In genomic region chr15:90620379-90621134, GRCh38 we compare ENCODE assay signal across 10 cellular contexts.
DNase-seq lines count a peak whose midpoint lies in the region; ATAC-seq, FAIRE-seq and TF ChIP-seq lines count a peak whose summit lies in the region.
"Had no signal": no experiment of that assay in that cellular context is flagged by ENCODE, and none has a peak within 500 bp of the region (broad histone marks: within the 10 kb centered on the region; RNA-seq: fewer than 3 reads in every experiment).

No MANE protein-coding gene starts in this region.

- H3K79me2 ChIP-seq in OCI-LY1 (ENCODE audit: insufficient read depth, low read length), result no peaks in the 10 kb centered on the region
- H3K79me2 ChIP-seq in K562 (ENCODE audit: control insufficient read depth, insufficient read depth, low read length), result no peaks in the 10 kb centered on the region

- no peaks in the 10 kb centered on the region for H3F3A ChIP-seq in OCI-LY1 (ENCODE audit: insufficient read depth, low read length)

- H3K4me1 ChIP-seq in OCI-LY1 (ENCODE audit: insufficient read depth, low read length, severe bottlenecking) (peaks cover 14% of the 10 kb centered on the region), K562 (replicated peaks in 1 of 2; ENCODE audit: control insufficient read depth in 2 of 2, insufficient read depth in 2 of 2, low read length in 2 of 2) (peaks cover 16 to 35% of the 10 kb centered on the region in 2 experiments), HAP-1 (no peaks in the 10 kb centered on the region)

- H3K9me2 ChIP-seq in OCI-LY1 (ENCODE audit: low read depth, low read length), result no peaks in the 10 kb centered on the region

- TF ChIP-seq CTCF in GM10248 (IDR thresholded peaks at IDR 0.05; ENCODE audit: control extremely low read depth, extremely low read depth, low read depth, missing control alignments) (no peak), OCI-LY1 (IDR thresholded peaks at IDR 0.05; ENCODE audit: low read length) (no peak), K562 (IDR thresholded peaks at IDR 0.05 in 2 of 3, conservative IDR thresholded peaks at IDR 0.05 in 1 of 3; ENCODE audit: insufficient read depth in 2 of 3, low read depth in 1 of 3, low read length in 3 of 3) (no peak)

- no peak overlapping the region for H3K4me3 ChIP-seq in OCI-LY1 (ENCODE audit: low read depth, low read length, poor library complexity, severe bottlenecking)
- H3K4me3 ChIP-seq in K562, result no peak overlapping the region
- H3K4me3 ChIP-seq in HAP-1, result no peak overlapping the region
- H3K4me3 ChIP-seq: psoas muscle had no signal

- POLR2A ChIA-PET in GM10248 (lab: Yijun Ruan, JAX) (no interaction called here), K562 (lab: Yijun Ruan, JAX) (interaction anchor here (1.3 kb wide), 1 partner anchor 22 kb away, joined by 3 read pairs; no protein-coding TSS in a partner anchor)

- H3K36me3 ChIP-seq in OCI-LY1 (ENCODE audit: insufficient read depth, low read length) (no peaks in the 10 kb centered on the region), K562 (ENCODE audit: control insufficient read depth, insufficient read depth, low read length) (peaks cover 32% of the 10 kb centered on the region), HAP-1 (replicated peaks) (peaks cover 12% of the 10 kb centered on the region)

- no peaks in the 10 kb centered on the region for H3K9me3 ChIP-seq in OCI-LY1 (ENCODE audit: low read length)
- no peaks in the 10 kb centered on the region for H3K9me3 ChIP-seq in K562 (replicated peaks; ENCODE audit: control insufficient read depth, insufficient read depth, low read depth, low read length)
- H3K9me3 ChIP-seq in HAP-1, result no peaks in the 10 kb centered on the region
- H3K9me3 ChIP-seq: psoas muscle had no signal

- FAIRE-seq in K562 (lab: Jason Lieb, UNC), result peak; percentile 84

- ATAC-seq in GM21786 (IDR thresholded peaks at IDR 0.05; ENCODE audit: unreplicated experiment) (peak; percentile 71), K562 (peak; percentile 87)
- ATAC-seq: psoas muscle had no signal

- H3K9me1 ChIP-seq in K562 (ENCODE audit: control insufficient read depth, insufficient read depth, low read length), result no peaks in the 10 kb centered on the region

- peak; percentile 84 for DNase-seq in GM10248 (ENCODE audit: extremely low spot score)
- DNase-seq in K562 (ENCODE audit: extremely low read depth in 1 of 4, low spot score in 3 of 4), result peak; percentile 24 to 79 (median 55)
- no peak for DNase-seq in EL
- no peak for DNase-seq in HAP-1 (ENCODE audit: low spot score in 2 of 2)
- DNase-seq in glomerular visceral epithelial cell (ENCODE audit: extremely low spot score), result no peak
- no peak for DNase-seq in activated CD8-positive, alpha-beta memory T cell treated with anti-CD3 and anti-CD28 coated beads for 24 hours
- DNase-seq: psoas muscle, trophoblast cell had no signal

- TF ChIP-seq EP300 in K562 (IDR thresholded peaks at IDR 0.05; ENCODE audit: low read length), result no peak; the same call in 1 of the 2 replicates

- in situ Hi-C loops in K562 (cut with MboI) (no loop called here), HAP-1 (cut with MboI; ENCODE audit: low sequenced_read_pairs) (no loop called here)

- CTCF ChIA-PET in GM10248 (lab: Yijun Ruan, JAX) (interaction anchor here (0.8 to 2.1 kb wide), 3 partner anchors 26 to 28 kb away, joined by 3 to 8 read pairs (median 3); no protein-coding TSS in a partner anchor), K562 (lab: Yijun Ruan, JAX; ENCODE audit: low intra/inter-chr PET ratio) (no interaction called here)

- H2AFZ ChIP-seq in OCI-LY1 (ENCODE audit: low read length) (no peak overlapping the region), K562 (ENCODE audit: low read depth, low read length) (peak overlapping the region; percentile 36; the same call in 1 of the 2 replicates)

- H4K20me1 ChIP-seq in OCI-LY1 (ENCODE audit: insufficient read depth, low read length), result no peaks in the 10 kb centered on the region
- H4K20me1 ChIP-seq in K562 (replicated peaks; ENCODE audit: control insufficient read depth, insufficient read depth, low read length), result no peaks in the 10 kb centered on the region

- no peak overlapping the region for H3K9ac ChIP-seq in OCI-LY1 (ENCODE audit: low read length)
- peak overlapping the region; percentile 10 to 83 for H3K9ac ChIP-seq in K562 (ENCODE audit: insufficient read depth in 1 of 2, low read depth in 2 of 2, low read length in 2 of 2)

- no peaks in the 10 kb centered on the region for H3K27me3 ChIP-seq in OCI-LY1 (ENCODE audit: insufficient read depth, low read length)
- no peaks in the 10 kb centered on the region for H3K27me3 ChIP-seq in K562 (ENCODE audit: control insufficient read depth in 2 of 2, insufficient read depth in 2 of 2, low read length in 2 of 2)
- H3K27me3 ChIP-seq in HAP-1 (ENCODE audit: low read depth), result no peaks in the 10 kb centered on the region

- BruUV-seq in K562 (replicated peaks; lab: Mats Ljungman, UMichigan), result no TSS peak

- H3K27ac ChIP-seq in OCI-LY1 (ENCODE audit: low read depth, low read length, poor library complexity, severe bottlenecking) (no peak overlapping the region), K562 (ENCODE audit: extremely low read depth, low read depth, low read length) (peak overlapping the region; percentile 46)
- H3K27ac ChIP-seq: psoas muscle had no signal

- TF ChIP-seq RAD21 in K562 (CRISPR knock-in tag; conservative IDR thresholded peaks at IDR 0.05 in 1 of 2, IDR thresholded peaks at IDR 0.05 in 1 of 2), result 0 out of 4 replicates have a peak, but pooled peaks of 1 of the 2 experiments have one; percentile 10

- H3K4me2 ChIP-seq in OCI-LY1 (ENCODE audit: low read length) (peak overlapping the region; percentile 47), K562 (ENCODE audit: insufficient read depth, low read length) (peak overlapping the region; percentile 37; the same call in 1 of the 2 replicates)

- 45% methylated on average over 13 of the region's 13 CpGs for WGBS in K562 (ENCODE audit: insufficient coverage, low coverage, missing lambda C conversion rate)

- TF ChIP-seq POLR2A in K562 (conservative IDR thresholded peaks at IDR 0.05), result no peak

- intact Hi-C loops in K562 (cut with micrococcal nuclease), result no loop called here

TF ChIP-seq in K562, 482 proteins besides CTCF, POLR2A, EP300 and RAD21 (continues in another document):
- TF ChIP-seq MBD1 (CRISPR knock-in tag; IDR thresholded peaks at IDR 0.05) (no peak), HDAC2 (IDR thresholded peaks at IDR 0.05) (0 out of 2 replicates have a peak, but pooled peaks have one; percentile 15), RBBP5 (IDR thresholded peaks at IDR 0.05; ENCODE audit: borderline replicate concordance, insufficient read depth, low read length, poor library complexity, severe bottlenecking) (peak; percentile 47), MBD2 (IDR thresholded peaks at IDR 0.05; ENCODE audit: borderline replicate concordance, low read depth) (no peak), MTA3 (IDR thresholded peaks at IDR 0.05; ENCODE audit: borderline replicate concordance) (0 out of 2 replicates have a peak, but pooled peaks have one; percentile 24), UBTF (IDR thresholded peaks at IDR 0.05; ENCODE audit: borderline replicate concordance in 1 of 2, low read depth in 2 of 2, low read length in 2 of 2) (peak in 1 of 2 experiments; percentile 42; a peak in 1 of 4 replicates), SPI1 (IDR thresholded peaks at IDR 0.05; ENCODE audit: borderline replicate concordance, low read depth, low read length) (0 out of 2 replicates have a peak, but pooled peaks have one; percentile 11), ZNF12 (CRISPR knock-in tag; IDR thresholded peaks at IDR 0.05) (no peak), MEF2A (IDR thresholded peaks at IDR 0.05; ENCODE audit: control insufficient read depth, low read depth, low read length) (no peak), ZFPM2 (CRISPR knock-in tag; IDR thresholded peaks at IDR 0.05) (no peak), MEIS2 (IDR thresholded peaks at IDR 0.05; ENCODE audit: partially characterized antibody) (peak; percentile 20), ARID1B (IDR thresholded peaks at IDR 0.05) (peak; percentile 68)

Comparison
In these comparisons a context has a peak if more than half of its experiments do, and no peak if none do; other contexts are left out.
1. DNase-seq: peak in GM10248 (single experiment) and K562 (4 of 4); none in EL (single experiment), HAP-1 (0 of 2), glomerular visceral epithelial cell (single experiment) and activated CD8-positive, alpha-beta memory T cell treated with anti-CD3 and anti-CD28 coated beads for 24 hours (single experiment).